Comparison of ENCODE assay signal across 24 cellular contexts in genomic region chr15:52114256-52114655, GRCh38. TPM values are rescaled to one million over a fixed set of nuclear protein-coding genes. Genes with fewer than 3 reads are reported as not detected.
A peak's percentile ranks its signal among the peaks of the same experiment; 100 is the strongest.
DNase-seq lines count a peak whose midpoint lies in the region; ATAC-seq and TF ChIP-seq lines count a peak whose summit lies in the region.
"Had no signal": no experiment of that assay in that cellular context is flagged by ENCODE, and none has a peak within 500 bp of the region (broad histone marks: within the 10 kb centered on the region; RNA-seq: fewer than 3 reads in every experiment).

No MANE protein-coding gene starts in this region.

- peak overlapping the region in 2 of 3 experiments; percentile 16 to 75 for H3K27ac Mint-ChIP-seq in nephron
- H3K27ac Mint-ChIP-seq: CD8-positive, alpha-beta T cell had no signal

- H3K27me3 Mint-ChIP-seq in nephron (ENCODE audit: low read depth) = peaks cover 5% of the 10 kb centered on the region

- POLR2A ChIA-PET in PC-9 (lab: Charles Lee; ENCODE audit: unreplicated experiment) = no interaction called here

- H3K4me1 ChIP-seq in right atrium auricular region (peaks cover 0 to 12% of the 10 kb centered on the region in 2 donors), PC-9 (replicated peaks; ENCODE audit: insufficient read depth) (no peaks in the 10 kb centered on the region)

- no peak overlapping the region for H2AFZ ChIP-seq in PC-9

- no peaks in the 10 kb centered on the region for H3F3A ChIP-seq in PC-9 (ENCODE audit: insufficient read depth, low read depth)

- H3K79me2 ChIP-seq in PC-9 (ENCODE audit: low read depth) = no peaks in the 10 kb centered on the region

- H3K36me3 ChIP-seq in right atrium auricular region (no peaks in the 10 kb centered on the region), PC-9 (ENCODE audit: low read depth) (no peaks in the 10 kb centered on the region)

- H3K27ac ChIP-seq in right atrium auricular region (no peak overlapping the region), PC-9 (no peak overlapping the region)
- H3K27ac ChIP-seq: KMS-11 had no signal

- H3K4me3 ChIP-seq in right atrium auricular region (no peak overlapping the region), PC-9 (no peak overlapping the region)

- intact Hi-C loops in left ventricle myocardium superior (cut with micrococcal nuclease) (no loop called here), PC-9 (cut with micrococcal nuclease; ENCODE audit: unreplicated experiment) (no loop called here)

- H3K9me3 ChIP-seq in right atrium auricular region (no peaks in the 10 kb centered on the region), PC-9 (ENCODE audit: insufficient read depth, low read depth) (no peaks in the 10 kb centered on the region)

- DNase-seq in right atrium auricular region (ENCODE audit: low spot score) = peak; percentile 11
- no peak for DNase-seq in left ventricle myocardium superior
- peak; percentile 10 for DNase-seq in islet precursor cell
- DNase-seq in NCI-H82 treated with DMSO at 0.1 percent for 48 hours (lab: John Stamatoyannopoulos, UW; ENCODE audit: unreplicated experiment) = no peak
- no peak for DNase-seq in kidney glomerular epithelial cell (lab: John Stamatoyannopoulos, UW)
- no peak for DNase-seq in NCI-H1092 treated with DMSO at 0.1 percent for 48 hours (lab: John Stamatoyannopoulos, UW)
- no peak for DNase-seq in PC-9
- DNase-seq: 8988T; AML-193; Calu3; CD8-positive, alpha-beta T cell; DMS153; GOT3; NCI-H2171; NCI-H345; NCI-H524; NCI-H774; OCI-M1 had no signal

- no peaks in the 10 kb centered on the region for H3K36me3 Mint-ChIP-seq in nephron (ENCODE audit: low read depth)
- H3K36me3 Mint-ChIP-seq: CD8-positive, alpha-beta T cell had no signal

- no peaks in the 10 kb centered on the region for H4K20me1 ChIP-seq in PC-9 (ENCODE audit: insufficient read depth)

- H3K9me2 ChIP-seq in PC-9 (ENCODE audit: insufficient read depth) = no peaks in the 10 kb centered on the region

- no peaks in the 10 kb centered on the region for H3K27me3 ChIP-seq in right atrium auricular region
- no peaks in the 10 kb centered on the region for H3K27me3 ChIP-seq in PC-9 (ENCODE audit: insufficient read depth, low read depth)

- no peak overlapping the region for H3K4me2 ChIP-seq in PC-9
- H3K4me2 ChIP-seq: KMS-11 had no signal

- BruUV-seq in PC-9 (replicated peaks; lab: Mats Ljungman, UMichigan) = no TSS peak

- peaks cover 2% of the 10 kb centered on the region for H3K9me3 Mint-ChIP-seq in nephron
- H3K9me3 Mint-ChIP-seq: CD8-positive, alpha-beta T cell had no signal

- no peak for ATAC-seq in left ventricle myocardium superior
- ATAC-seq: CD8-positive, alpha-beta T cell; Right ventricle myocardium inferior had no signal

- H3K4me1 Mint-ChIP-seq in nephron = peaks cover 39% of the 10 kb centered on the region

- no peak overlapping the region for H3K4me3 Mint-ChIP-seq in nephron

- CTCF ChIA-PET in PC-9 (lab: Charles Lee) = no interaction called here

- TF ChIP-seq CTCF in right atrium auricular region (IDR thresholded peaks at IDR 0.05) (no peak), nephron (IDR thresholded peaks at IDR 0.05; ENCODE audit: unreplicated experiment in 3 of 3) (no peak), PC-9 (conservative IDR thresholded peaks at IDR 0.05) (no peak)

RNA-seq across cellular contexts. Expression of gene BCL2L10, which starts 1.7 kb away (rescaled TPM):
- under 1 TPM in 1 of 2 donors, not detected in 1; 0.37 TPM for total RNA-seq in right atrium auricular region
- total RNA-seq in left ventricle myocardium superior = not detected
- total RNA-seq in PC-9 (2021) = 0.43 and 0.48 TPM in 2 replicates
- total RNA-seq: Calu3, G401, HT1080, Right ventricle myocardium inferior, SK-MEL-5 had no signal

Comparison
In these comparisons a context has a peak if more than half of its experiments do, and no peak if none do; other contexts are left out.
1. DNase-seq: peak in right atrium auricular region (single experiment) and islet precursor cell (single experiment); none in left ventricle myocardium superior (single experiment), NCI-H82 treated with DMSO at 0.1 percent for 48 hours (single experiment), kidney glomerular epithelial cell (single experiment), NCI-H1092 treated with DMSO at 0.1 percent for 48 hours (single experiment) and PC-9 (0 of 2).